ENCODE assay signal across 8 cellular contexts in the genomic region with DNA sequence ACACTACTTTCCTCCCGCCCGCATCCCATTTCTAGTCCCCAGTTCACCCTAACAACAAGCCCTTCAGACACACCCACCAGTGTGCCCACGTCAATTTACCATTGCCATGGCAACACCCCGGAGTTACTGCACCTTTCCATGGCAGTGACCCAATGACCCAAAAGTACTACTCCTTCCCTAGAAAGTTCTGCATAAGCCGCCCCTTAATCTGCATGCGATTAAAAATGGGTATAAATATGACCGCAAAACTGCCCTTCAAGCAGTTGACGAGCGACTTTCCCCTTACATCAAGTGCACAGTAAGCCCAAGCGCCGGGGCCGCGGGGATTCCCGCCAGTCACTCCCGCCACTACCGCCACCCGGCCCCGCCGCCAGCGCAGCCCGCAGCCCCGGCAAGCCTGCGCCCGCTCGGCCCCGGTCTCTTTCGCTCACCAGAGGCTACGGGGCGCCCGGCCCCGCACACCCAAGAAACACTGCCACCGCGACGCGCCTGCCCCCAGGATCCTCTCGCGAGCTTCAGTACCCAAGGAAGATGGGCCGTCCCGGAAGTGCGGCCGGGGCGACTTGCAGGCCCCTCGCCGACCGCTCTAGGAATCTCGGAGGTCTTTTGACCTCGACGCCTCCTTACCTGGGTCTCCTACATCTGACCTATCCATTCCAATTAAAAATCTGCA. TPM values are rescaled to one million over a fixed set of nuclear protein-coding genes. Genes with fewer than 3 reads are reported as not detected.
DNase-seq lines count a peak whose midpoint lies in the region; ATAC-seq and TF ChIP-seq lines count a peak whose summit lies in the region.

No MANE protein-coding gene starts in this region.

- H3K27ac Mint-ChIP-seq in activated naive CD8-positive, alpha-beta T cell treated with anti-CD3 and anti-CD28 coated beads, Interleukin-2, amount 50 U/mL, for 24 hours, result no peak overlapping the region

- intact Hi-C loops in cardiac septum (cut with DNase I), result loop anchor here (5.0 kb wide), 1 partner anchor 63 kb away; no protein-coding TSS in a partner anchor

- 1 to 2% methylated on average over 37 to 48 of the region's 48 CpGs for WGBS in tibial nerve, 2 donors

- H3K27ac ChIP-seq in parathyroid adenoma, result peak overlapping the region; percentile 75
- peak overlapping the region in 1 of 4 donors; percentile 53 for H3K27ac ChIP-seq in tibial nerve

- no peaks in the 10 kb centered on the region for H3K27me3 ChIP-seq in parathyroid adenoma (ENCODE audit: control insufficient read depth, insufficient read depth, low read length)
- peaks cover 0 to 12% of the 10 kb centered on the region in 2 donors for H3K27me3 ChIP-seq in tibial nerve

- TF ChIP-seq CTCF in parathyroid adenoma (IDR thresholded peaks at IDR 0.05), result no peak
- no peak for TF ChIP-seq CTCF in tibial nerve (IDR thresholded peaks at IDR 0.05)

- no peaks in the 10 kb centered on the region for H3K36me3 ChIP-seq in parathyroid adenoma (ENCODE audit: control insufficient read depth, insufficient read depth, low read length)
- H3K36me3 ChIP-seq in tibial nerve, result peaks cover 0 to 42% (median 0%) of the 10 kb centered on the region in 3 donors

- H3K4me1 ChIP-seq in parathyroid adenoma (peaks cover 4% of the 10 kb centered on the region), tibial nerve (peaks cover 0 to 15% (median 0%) of the 10 kb centered on the region in 4 donors)

- H3K79me2 ChIP-seq in parathyroid adenoma, result no peaks in the 10 kb centered on the region

- H3K27me3 Mint-ChIP-seq in activated naive CD8-positive, alpha-beta T cell treated with anti-CD3 and anti-CD28 coated beads, Interleukin-2, amount 50 U/mL, for 24 hours, result peaks cover 20% of the 10 kb centered on the region

- H3K9me3 Mint-ChIP-seq in activated naive CD8-positive, alpha-beta T cell treated with anti-CD3 and anti-CD28 coated beads, Interleukin-2, amount 50 U/mL, for 24 hours, result peaks cover 71% of the 10 kb centered on the region

- H3K4me2 ChIP-seq in parathyroid adenoma (ENCODE audit: low read length), result peak overlapping the region; percentile 67

- ATAC-seq in GM18867 (IDR thresholded peaks at IDR 0.05; ENCODE audit: unreplicated experiment), result peak; percentile 94
- ATAC-seq in HG03354 (IDR thresholded peaks at IDR 0.05; ENCODE audit: poor library complexity, severe bottlenecking, unreplicated experiment), result peak; percentile 96
- ATAC-seq in activated naive CD8-positive, alpha-beta T cell treated with anti-CD3 and anti-CD28 coated beads, Interleukin-2, amount 50 U/mL, for 24 hours, result peak; percentile 65
- ATAC-seq in HG03097 (IDR thresholded peaks at IDR 0.05; ENCODE audit: low FRiP score, unreplicated experiment), result no peak

- peak overlapping the region; percentile 95 for H2AFZ ChIP-seq in parathyroid adenoma

- H3K4me3 ChIP-seq in parathyroid adenoma (ENCODE audit: low read depth, low read length), result peak overlapping the region; percentile 64
- H3K4me3 ChIP-seq in tibial nerve, result peak overlapping the region; percentile 49 to 69 (median 62)

- DNase-seq in RPMI8226 (peak; percentile 68), cardiac septum (ENCODE audit: low spot score) (peak; percentile 83), tibial nerve (ENCODE audit: low spot score in 2 of 2) (peak; percentile 16 to 31)
- peak; percentile 47 for DNase-seq in activated naive CD8-positive, alpha-beta T cell treated with anti-CD3 and anti-CD28 coated beads, Interleukin-2, amount 50 U/mL, for 24 hours

- H3K36me3 Mint-ChIP-seq in activated naive CD8-positive, alpha-beta T cell treated with anti-CD3 and anti-CD28 coated beads, Interleukin-2, amount 50 U/mL, for 24 hours (ENCODE audit: low read depth), result peaks cover 46% of the 10 kb centered on the region

- H3K4me1 Mint-ChIP-seq in activated naive CD8-positive, alpha-beta T cell treated with anti-CD3 and anti-CD28 coated beads, Interleukin-2, amount 50 U/mL, for 24 hours, result peaks cover 13% of the 10 kb centered on the region

- TF ChIP-seq EP300 in tibial nerve (IDR thresholded peaks at IDR 0.05), result no peak

- no peak for TF ChIP-seq POLR2A in tibial nerve (IDR thresholded peaks at IDR 0.05)

- H3K9me3 ChIP-seq in parathyroid adenoma (ENCODE audit: control insufficient read depth, low read length) (no peaks in the 10 kb centered on the region), tibial nerve (peaks cover 0 to 38% (median 5%) of the 10 kb centered on the region in 4 donors)

- peak overlapping the region; percentile 76 for H3K4me3 Mint-ChIP-seq in activated naive CD8-positive, alpha-beta T cell treated with anti-CD3 and anti-CD28 coated beads, Interleukin-2, amount 50 U/mL, for 24 hours

- H3K9ac ChIP-seq in parathyroid adenoma, result peak overlapping the region; percentile 7

RNA-seq across cellular contexts. Expression of gene ZNF502, which starts 27.2 kb away (rescaled TPM):
- total RNA-seq in cardiac septum (3.9 TPM), tibial nerve (1 to 10 TPM; 3.7 to 8.1 (median 6.1) TPM)

RNA-seq across cellular contexts. Expression of gene ZNF35, which starts 36.7 kb away (rescaled TPM):
- total RNA-seq in cardiac septum (6.6 TPM), tibial nerve (10 to 100 TPM; 11.9 to 25.1 (median 16.5) TPM)

RNA-seq across cellular contexts. Expression of gene ZNF501, which starts 44.2 kb away (rescaled TPM):
- total RNA-seq in cardiac septum (4.4 TPM), tibial nerve (1 to 10 TPM; 4.2 to 8.3 (median 6.5) TPM)

Comparison
In these comparisons a context has a peak if more than half of its experiments do, and no peak if none do; other contexts are left out.
1. DNase-seq: peak in every context shown above with its lines; median percentile 83 in cardiac septum; 68 in RPMI8226; 47 in activated naive CD8-positive, alpha-beta T cell treated with anti-CD3 and anti-CD28 coated beads, Interleukin-2, amount 50 U/mL, for 24 hours; 24 in tibial nerve.